ENCODE assay signal across 8 cellular contexts in genomic region chr14:67359775-67360468, GRCh38. TPM values are rescaled to one million over a fixed set of nuclear protein-coding genes. Genes with fewer than 3 reads are reported as not detected.
DNase-seq lines count a peak whose midpoint lies in the region; ATAC-seq and TF ChIP-seq lines count a peak whose summit lies in the region.

TSS of gene ATP6V1D (minus strand) at chr14:67359804. CDS start at chr14:67359698, 106 bp downstream.
TSS of gene EIF2S1 (plus strand) at chr14:67360328. CDS start at chr14:67364768, 4,440 bp downstream.

- H3K9me3 ChIP-seq in GM23248 (ENCODE audit: low read depth) (no peaks in the 10 kb centered on the region), fibroblast of lung (ENCODE audit: control insufficient read depth, insufficient read depth, low read depth, low read length) (no peaks in the 10 kb centered on the region)

- WGBS in GM23248 (ENCODE audit: low coverage in 1 of 2, low lambda C conversion rate in 2 of 2, missing lambda C conversion rate in 2 of 2), 2 experiments = 0 to 1% methylated on average over 47 of the region's 47 CpGs

- DNase-seq in EH (ENCODE audit: low read depth) (peak; percentile 100), GM23248 (peak; percentile 99), LHCN-M2 (ENCODE audit: low read depth) (peak; percentile 99), RPMI8226 (peak; percentile 97), fibroblast of lung (ENCODE audit: low read depth in 2 of 2) (peak; percentile 99)
- DNase-seq in naive thymus-derived CD8-positive, alpha-beta T cell = peak; percentile 98 to 100 (median 100)
- DNase-seq in stimulated activated naive CD4-positive, alpha-beta T cell treated with Interleukin-2 at 50 U/mL for 16 hours (lab: John Stamatoyannopoulos, UW) = peak; percentile 99

- peak within 1 kb of the TSS; percentile 99 for H3K27ac ChIP-seq in GM23248
- peak within 1 kb of the TSS; percentile 99 for H3K27ac ChIP-seq in fibroblast of lung (ENCODE audit: insufficient read depth, low read length)

- peak within 1 kb of the TSS; percentile 93 for H3K4me3 Mint-ChIP-seq in activated T-helper 17 cell treated with anti-CD3 and anti-CD28 coated beads, Interleukin-2, amount 50 U/mL, for 72 hours
- peak within 1 kb of the TSS; percentile 93 to 100 (median 98) for H3K4me3 Mint-ChIP-seq in naive thymus-derived CD8-positive, alpha-beta T cell

- H3K36me3 ChIP-seq in GM23248 (ENCODE audit: low read depth) = peaks cover 8% of the 10 kb centered on the region
- no peaks in the 10 kb centered on the region for H3K36me3 ChIP-seq in fibroblast of lung (ENCODE audit: control insufficient read depth, insufficient read depth, low read length)

- ATAC-seq in activated T-helper 17 cell treated with anti-CD3 and anti-CD28 coated beads, Interleukin-2, amount 50 U/mL, for 72 hours (replicated peaks) = peak; percentile 91
- peak; percentile 90 for ATAC-seq in naive thymus-derived CD8-positive, alpha-beta T cell

- POLR2A ChIA-PET in naive thymus-derived CD8-positive, alpha-beta T cell (lab: Charles Lee) = interaction anchor here (1.0 to 1.5 kb wide), 5 partner anchors 8 to 241 kb away, joined by 4 to 8 read pairs (median 5); partner anchors contain the start of genes PALS1, PIGH and PLEK2

- peak; percentile 96 to 99 for TF ChIP-seq CTCF in fibroblast of lung (conservative IDR thresholded peaks at IDR 0.05 in 1 of 2, IDR thresholded peaks at IDR 0.05 in 1 of 2; ENCODE audit: low read depth in 1 of 2, low read length in 2 of 2)

- peak within 1 kb of the TSS; percentile 98 for H3K27ac Mint-ChIP-seq in activated T-helper 17 cell treated with anti-CD3 and anti-CD28 coated beads, Interleukin-2, amount 50 U/mL, for 72 hours
- H3K27ac Mint-ChIP-seq in naive thymus-derived CD8-positive, alpha-beta T cell = peak within 1 kb of the TSS; percentile 97 to 100 (median 98)

- H3K27me3 ChIP-seq in GM23248 (replicated peaks; ENCODE audit: insufficient read depth) (no peaks in the 10 kb centered on the region), fibroblast of lung (ENCODE audit: control insufficient read depth, insufficient read depth, low read length) (no peaks in the 10 kb centered on the region)

- no peaks in the 10 kb centered on the region for H3K9me2 ChIP-seq in GM23248 (ENCODE audit: insufficient read depth)

- peaks cover 12% of the 10 kb centered on the region; the same call in 1 of the 2 replicates for H4K20me1 ChIP-seq in GM23248 (ENCODE audit: insufficient read depth)
- H4K20me1 ChIP-seq in fibroblast of lung (ENCODE audit: control insufficient read depth, extremely low read depth, insufficient read depth, low read length) = no peaks in the 10 kb centered on the region

- in situ Hi-C loops in GM23248 (cut with MboI) = no loop called here

- peak within 1 kb of the TSS; percentile 94 for H3K4me2 ChIP-seq in GM23248 (ENCODE audit: unreplicated experiment)
- H3K4me2 ChIP-seq in fibroblast of lung (ENCODE audit: extremely low read depth, insufficient read depth, low read length) = peak within 1 kb of the TSS; percentile 96

- H3K4me1 Mint-ChIP-seq in activated T-helper 17 cell treated with anti-CD3 and anti-CD28 coated beads, Interleukin-2, amount 50 U/mL, for 72 hours = peaks cover 22% of the 10 kb centered on the region
- peaks cover 16 to 88% (median 76%) of the 10 kb centered on the region in 4 donors for H3K4me1 Mint-ChIP-seq in naive thymus-derived CD8-positive, alpha-beta T cell

- H3K9me3 Mint-ChIP-seq in activated T-helper 17 cell treated with anti-CD3 and anti-CD28 coated beads, Interleukin-2, amount 50 U/mL, for 72 hours = no peaks in the 10 kb centered on the region
- H3K9me3 Mint-ChIP-seq in naive thymus-derived CD8-positive, alpha-beta T cell = no peaks in the 10 kb centered on the region

- H3K4me1 ChIP-seq in GM23248 (ENCODE audit: insufficient read depth) = peaks cover 53% of the 10 kb centered on the region
- H3K4me1 ChIP-seq in fibroblast of lung (ENCODE audit: control insufficient read depth, extremely low read depth, insufficient read depth, low read length) = peaks cover 10% of the 10 kb centered on the region

- H3K27me3 Mint-ChIP-seq in activated T-helper 17 cell treated with anti-CD3 and anti-CD28 coated beads, Interleukin-2, amount 50 U/mL, for 72 hours = no peaks in the 10 kb centered on the region
- peaks cover 0 to 2% (median 0%) of the 10 kb centered on the region in 5 donors for H3K27me3 Mint-ChIP-seq in naive thymus-derived CD8-positive, alpha-beta T cell

- peak within 1 kb of the TSS; percentile 93 for H3K4me3 ChIP-seq in GM23248
- peak within 1 kb of the TSS; percentile 92 to 97 (median 92) for H3K4me3 ChIP-seq in fibroblast of lung (replicated peaks in 1 of 4; ENCODE audit: control extremely low read depth in 1 of 4, insufficient read depth in 1 of 4, low read depth in 3 of 4, low read length in 4 of 4)

- peaks cover 25% of the 10 kb centered on the region for H3F3A ChIP-seq in GM23248 (ENCODE audit: insufficient read depth)

- H3K79me2 ChIP-seq in GM23248 (ENCODE audit: insufficient read depth) = peaks cover 93% of the 10 kb centered on the region
- peaks cover 91% of the 10 kb centered on the region for H3K79me2 ChIP-seq in fibroblast of lung (ENCODE audit: control insufficient read depth, insufficient read depth, low read length)

- peak within 1 kb of the TSS; percentile 98 for H3K9ac ChIP-seq in GM23248
- H3K9ac ChIP-seq in fibroblast of lung (ENCODE audit: insufficient read depth, low read length) = peak within 1 kb of the TSS; percentile 96

- peaks cover 55% of the 10 kb centered on the region for H3K36me3 Mint-ChIP-seq in activated T-helper 17 cell treated with anti-CD3 and anti-CD28 coated beads, Interleukin-2, amount 50 U/mL, for 72 hours (ENCODE audit: low read depth)
- peaks cover 0 to 30% (median 0%) of the 10 kb centered on the region in 3 donors for H3K36me3 Mint-ChIP-seq in naive thymus-derived CD8-positive, alpha-beta T cell

- H2AFZ ChIP-seq in GM23248 = peak within 1 kb of the TSS; percentile 95
- H2AFZ ChIP-seq in fibroblast of lung (ENCODE audit: low read length) = peak within 1 kb of the TSS; percentile 67

RNA-seq across cellular contexts. Expression of gene ATP6V1D, which starts in this region (rescaled TPM):
- 128 and 129 TPM in 2 replicates for total RNA-seq in GM23248 (2014; rRNA removed; shearing (Covaris generic))
- polyA plus RNA-seq in GM23248 (2016; fragmentation: Nextera tagmentation; extraction: Ambion mirVana) = 191 and 192 TPM in 2 replicates
- total RNA-seq in LHCN-M2 (2014; rRNA removed) = 135 and 139 TPM in 2 replicates
- 85.9 TPM for polyA plus RNA-seq in LHCN-M2 (2012)
- 10 to 100 TPM; 28.0 to 31.1 TPM for total RNA-seq in activated T-helper 17 cell treated with anti-CD3 and anti-CD28 coated beads, Interleukin-2, amount 50 U/mL, for 72 hours
- 95.5 and 120 TPM in 2 replicates for total RNA-seq in fibroblast of lung
- 90.0 and 91.5 TPM in 2 replicates for polyA plus RNA-seq in fibroblast of lung
- 67.0 and 77.3 TPM in 2 replicates for polyA plus RNA-seq in fibroblast of lung (2012)
- 28.3 and 31.7 TPM in 2 replicates for polyA minus RNA-seq in fibroblast of lung (ENCODE audit: low replicate concordance)
- total RNA-seq in naive thymus-derived CD8-positive, alpha-beta T cell = 10 to 100 TPM; 20.6 to 25.0 TPM
- polyA plus RNA-seq in naive thymus-derived CD8-positive, alpha-beta T cell = 10 to 100 TPM; 32.8 to 44.5 (median 42.3) TPM

RNA-seq across cellular contexts. Expression of gene EIF2S1, which starts in this region (rescaled TPM):
- total RNA-seq in GM23248 (2014; rRNA removed; shearing (Covaris generic)) = 232 and 273 TPM in 2 replicates
- polyA plus RNA-seq in GM23248 (2016; fragmentation: Nextera tagmentation; extraction: Ambion mirVana) (218 and 222 TPM in 2 replicates), fibroblast of lung (182 and 222 TPM in 2 replicates)
- total RNA-seq in LHCN-M2 (2014; rRNA removed) (285 and 310 TPM in 2 replicates), fibroblast of lung (152 and 180 TPM in 2 replicates)
- 144 TPM for polyA plus RNA-seq in LHCN-M2 (2012)
- 100 to 1,000 TPM in 1 of 2 donors, 10 to 100 TPM in 1; 95.0 to 198 TPM for total RNA-seq in activated T-helper 17 cell treated with anti-CD3 and anti-CD28 coated beads, Interleukin-2, amount 50 U/mL, for 72 hours
- polyA plus RNA-seq in fibroblast of lung (2012) = 164 and 207 TPM in 2 replicates
- polyA minus RNA-seq in fibroblast of lung (ENCODE audit: low replicate concordance) = 17.0 and 24.3 TPM in 2 replicates
- 10 to 100 TPM; 50.3 to 50.7 TPM for total RNA-seq in naive thymus-derived CD8-positive, alpha-beta T cell
- 100 to 1,000 TPM; 107 to 131 (median 116) TPM for polyA plus RNA-seq in naive thymus-derived CD8-positive, alpha-beta T cell

Comparison
In these comparisons a context has a peak if more than half of its experiments do, and no peak if none do; other contexts are left out.
1. Peak in every context shown above with its lines: DNase-seq, ATAC-seq, H3K4me3 ChIP-seq and H3K27ac ChIP-seq.